Comparison of ENCODE assay signal across 8 cellular contexts in the genomic region with DNA sequence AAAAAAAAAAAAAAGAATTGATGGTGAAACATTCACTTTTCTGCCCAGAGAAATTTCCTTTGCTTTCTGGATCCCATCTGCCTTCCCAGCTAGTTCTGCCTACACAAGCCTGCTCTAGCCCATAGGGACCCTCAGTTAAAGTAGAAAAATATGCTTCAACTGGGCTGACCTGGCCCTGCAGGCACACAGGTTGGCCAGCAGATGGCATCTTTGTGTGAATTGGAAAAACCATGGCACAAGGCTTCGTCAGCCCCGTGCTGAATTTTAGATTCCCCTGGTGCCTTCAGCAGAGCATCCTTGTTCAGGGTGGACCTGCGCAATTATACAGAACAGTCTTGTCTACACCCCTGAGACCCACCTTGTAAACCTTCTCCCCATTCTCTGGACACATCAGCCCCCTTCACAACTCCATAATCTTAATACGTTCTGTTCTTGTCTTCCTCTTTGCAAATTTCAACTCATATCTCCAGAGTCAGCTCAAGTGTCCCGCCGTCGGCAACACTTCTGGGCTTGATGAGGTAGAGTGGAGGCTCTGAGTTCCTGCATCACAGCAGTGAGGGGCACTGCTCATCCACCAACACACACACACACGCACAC.
DNase-seq lines count a peak whose midpoint lies in the region; ATAC-seq and TF ChIP-seq lines count a peak whose summit lies in the region.

No MANE protein-coding gene starts in this region.

- peak; percentile 91 for ATAC-seq in GM21390 (IDR thresholded peaks at IDR 0.05; ENCODE audit: unreplicated experiment)

- no peaks in the 10 kb centered on the region for H3K36me3 ChIP-seq in GM06990 (ENCODE audit: control insufficient read depth, insufficient read depth, low read length)

- no peak overlapping the region for H3K4me3 ChIP-seq in GM06990 (replicated peaks; ENCODE audit: low read depth, low read length)

- peak; percentile 92 for TF ChIP-seq CTCF in GM06990 (IDR thresholded peaks at IDR 0.05; ENCODE audit: insufficient read depth, low read length, poor library complexity, severe bottlenecking)

- H3K27me3 ChIP-seq in GM06990 (replicated peaks; ENCODE audit: control insufficient read depth, insufficient read depth, low read length) = peaks cover 2% of the 10 kb centered on the region

- DNase-seq in GM06990 (ENCODE audit: extremely low read depth, insufficient read length) (no peak), HT1080 (ENCODE audit: low read depth) (peak; percentile 42), T follicular helper cell (ENCODE audit: low read depth) (peak; percentile 29), astrocyte of the hippocampus (ENCODE audit: low read depth, low spot score) (peak; percentile 64), islet precursor cell (peak; percentile 69), HPDE6-E6E7 (ENCODE audit: extremely low spot score) (no peak)
- DNase-seq in stimulated activated CD8-positive, alpha-beta memory T cell treated with anti-CD3 and anti-CD28 coated beads, Interleukin-4, amount 100 ng/mL, for 24 hours (ENCODE audit: low read depth) = peak; percentile 35

Comparison
In these comparisons a context has a peak if more than half of its experiments do, and no peak if none do; other contexts are left out.
1. DNase-seq: peak in HT1080 (single experiment), T follicular helper cell (single experiment), astrocyte of the hippocampus (single experiment), islet precursor cell (single experiment) and stimulated activated CD8-positive, alpha-beta memory T cell treated with anti-CD3 and anti-CD28 coated beads, Interleukin-4, amount 100 ng/mL, for 24 hours (single experiment); none in GM06990 (single experiment) and HPDE6-E6E7 (single experiment).